ENCODE assay signal across 19 cellular contexts in the genomic region with DNA sequence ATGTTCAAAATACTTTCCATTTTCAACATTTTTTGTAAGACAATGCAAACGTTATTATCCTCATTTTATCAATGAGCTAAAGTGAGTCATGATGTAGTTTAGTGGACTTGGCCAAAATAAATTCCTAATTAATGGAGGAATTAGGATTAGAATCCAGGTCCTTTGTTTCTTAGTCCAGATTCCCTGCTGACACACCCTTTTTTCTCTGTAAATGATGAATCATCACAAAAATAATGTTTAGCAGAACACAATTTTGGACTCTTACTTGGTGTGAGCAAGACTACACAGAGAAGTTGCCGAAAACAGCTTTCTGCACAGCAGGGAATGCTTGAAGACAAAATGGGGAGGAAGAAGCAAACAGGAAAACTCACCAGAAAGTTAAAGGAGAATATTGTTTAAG.
"Had no signal": no experiment of that assay in that cellular context is flagged by ENCODE, and none has a peak within 500 bp of the region (broad histone marks: within the 10 kb centered on the region; RNA-seq: fewer than 3 reads in every experiment).

No MANE protein-coding gene starts in this region.

- DNase-seq: activated CD4-positive, alpha-beta T cell treated with anti-CD3 and anti-CD28 coated beads, Interleukin-2, amount 50 U/mL, for 4 hours; activated effector memory CD4-positive, alpha-beta T cell treated with anti-CD3 and anti-CD28 coated beads, Interleukin-2, amount 50 U/mL, for 16 hours; activated naive CD4-positive, alpha-beta T cell treated with anti-CD3 and anti-CD28 coated beads, Interleukin-2, amount 50 U/mL, for 16 hours; activated T-cell treated with anti-CD3 and anti-CD28 coated beads, Interleukin-2, amount 50 U/mL, for 72 hours; aorta; effector memory CD8-positive, alpha-beta T cell; naive thymus-derived CD8-positive, alpha-beta T cell; stimulated activated naive CD8-positive, alpha-beta T cell treated with anti-CD3 and anti-CD28 coated beads, Interleukin-15, Interleukin-2, amounts not matched to agents 100 U/mL and 50 U/mL, for 24 hours; substantia nigra; tibial artery had no signal

- ATAC-seq: activated T-cell treated with anti-CD3 and anti-CD28 coated beads, Interleukin-2, amount 50 U/mL, for 72 hours; effector memory CD8-positive, alpha-beta T cell; naive thymus-derived CD8-positive, alpha-beta T cell; stimulated activated naive CD8-positive, alpha-beta T cell treated with anti-CD3 and anti-CD28 coated beads, Interleukin-15, Interleukin-2, amounts not matched to agents 100 U/mL and 50 U/mL, for 24 hours had no signal

- H3K36me3 ChIP-seq: breast epithelium, prostate gland, right atrium auricular region, tibial artery had no signal

- H3K4me3 ChIP-seq: breast epithelium, prostate gland, right atrium auricular region, skin epidermis, tibial artery had no signal

- H3K27me3 ChIP-seq: breast epithelium, right atrium auricular region, tibial artery had no signal

- H3K4me1 Mint-ChIP-seq: memory B cell had no signal

- H3K9me3 Mint-ChIP-seq: dendritic cell treated with granulocyte-macrophage colony-stimulating factor and Interleukin-4, amounts not matched to agents 40 ng/mL and 50 ng/mL, for 4 days; memory B cell; T-helper 2 cell treated with Interferon-gamma antibody and Interleukin-4, amounts not matched to agents 5 μg/mL and 100 μg/mL, for 36 hours had no signal

- FAIRE-seq: TTC549, urothelium cell line had no signal

- H3K4me3 Mint-ChIP-seq: activated T-cell treated with anti-CD3 and anti-CD28 coated beads, Interleukin-2, amount 50 U/mL, for 72 hours; dendritic cell treated with granulocyte-macrophage colony-stimulating factor and Interleukin-4, amounts not matched to agents 40 ng/mL and 50 ng/mL, for 4 days; effector memory CD8-positive, alpha-beta T cell; memory B cell; naive thymus-derived CD8-positive, alpha-beta T cell; T-helper 2 cell treated with Interferon-gamma antibody and Interleukin-4, amounts not matched to agents 5 μg/mL and 100 μg/mL, for 36 hours had no signal

- H3K27ac Mint-ChIP-seq: activated T-cell treated with anti-CD3 and anti-CD28 coated beads, Interleukin-2, amount 50 U/mL, for 72 hours; dendritic cell treated with granulocyte-macrophage colony-stimulating factor and Interleukin-4, amounts not matched to agents 40 ng/mL and 50 ng/mL, for 4 days; effector memory CD8-positive, alpha-beta T cell; memory B cell; naive thymus-derived CD8-positive, alpha-beta T cell; T-helper 2 cell treated with Interferon-gamma antibody and Interleukin-4, amounts not matched to agents 5 μg/mL and 100 μg/mL, for 36 hours had no signal

- H3K27me3 Mint-ChIP-seq: dendritic cell treated with granulocyte-macrophage colony-stimulating factor and Interleukin-4, amounts not matched to agents 40 ng/mL and 50 ng/mL, for 4 days; effector memory CD8-positive, alpha-beta T cell; memory B cell had no signal

- H3K27ac ChIP-seq: breast epithelium, prostate gland, right atrium auricular region, tibial artery had no signal

- H3K9me3 ChIP-seq: breast epithelium, prostate gland, right atrium auricular region, tibial artery had no signal

- H3K4me1 ChIP-seq: breast epithelium, prostate gland had no signal

- H3K36me3 Mint-ChIP-seq: memory B cell; naive thymus-derived CD8-positive, alpha-beta T cell had no signal
